Comparison of ENCODE assay signal across 24 cellular contexts in the genomic region with DNA sequence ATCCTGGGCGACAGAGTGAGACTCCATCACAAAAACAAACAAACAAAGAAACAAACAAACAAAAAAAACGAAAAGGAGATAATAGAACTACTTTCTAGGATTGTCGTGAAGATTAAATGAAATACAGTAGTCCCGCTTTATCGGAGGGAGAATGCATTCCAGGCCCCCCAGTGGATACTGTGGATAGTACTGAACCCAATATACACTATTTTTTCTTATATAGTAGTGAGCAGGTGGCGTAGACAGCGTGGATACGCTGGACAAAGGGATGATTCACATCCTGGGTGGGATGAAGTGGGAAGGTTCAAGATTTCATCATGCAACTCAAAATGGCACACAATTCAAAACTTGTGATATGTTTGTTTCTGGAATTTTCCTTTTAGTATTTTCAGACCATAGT.
"Had no signal": no experiment of that assay in that cellular context is flagged by ENCODE, and none has a peak within 500 bp of the region (broad histone marks: within the 10 kb centered on the region; RNA-seq: fewer than 3 reads in every experiment).

No MANE protein-coding gene starts in this region.

- H3K4me1 ChIP-seq: ascending aorta had no signal

- DNase-seq: activated CD4-positive, alpha-beta memory T cell treated with anti-CD3 and anti-CD28 coated beads for 36 hours; activated CD4-positive, alpha-beta T cell treated with anti-CD3 and anti-CD28 coated beads, Interleukin-2, amount 10 ng/mL, durations not matched to agents 7 days and 5 days; activated CD4-positive, CD25-positive, alpha-beta regulatory T cell; activated CD8-positive, alpha-beta memory T cell treated with anti-CD3 and anti-CD28 coated beads for 24 hours; activated effector memory CD4-positive, alpha-beta T cell treated with anti-CD3 and anti-CD28 coated beads, Interleukin-2, amount 50 U/mL, for 16 hours; activated naive CD4-positive, alpha-beta T cell treated with Interleukin-2 at 50 U/mL for 16 hours; activated naive CD8-positive, alpha-beta T cell treated with anti-CD3 and anti-CD28 coated beads, Interleukin-2, amount 50 U/mL, for 24 hours; activated T-cell treated with anti-CD3 and anti-CD28 coated beads, Interleukin-2, amount 50 U/mL, for 4 hours; amniotic stem cell; Karpas-422; NCI-H1105 treated with DMSO at 0.1 percent for 48 hours; NCI-H1436 treated with DMSO at 0.1 percent for 48 hours; NCI-H187; NCI-H2081; NCI-H510A treated with DMSO at 0.1 percent for 48 hours; NCI-H69; PC-9; SHP77 treated with DMSO at 0.1 percent for 48 hours; T-helper 1 cell had no signal

- H3K4me3 Mint-ChIP-seq: activated CD4-positive, alpha-beta memory T cell treated with anti-CD3 and anti-CD28 coated beads for 36 hours; activated CD4-positive, alpha-beta T cell treated with anti-CD3 and anti-CD28 coated beads, Interleukin-2, amount 10 ng/mL, durations not matched to agents 7 days and 5 days; activated naive CD8-positive, alpha-beta T cell treated with anti-CD3 and anti-CD28 coated beads, Interleukin-2, amount 50 U/mL, for 24 hours; activated T-cell treated with anti-CD3 and anti-CD28 coated beads, Interleukin-2, amount 50 U/mL, for 4 hours; brain; central memory CD8-positive, alpha-beta T cell had no signal

- H3K9me3 Mint-ChIP-seq: activated CD4-positive, alpha-beta T cell treated with anti-CD3 and anti-CD28 coated beads, Interleukin-2, amount 10 ng/mL, durations not matched to agents 7 days and 5 days; activated naive CD8-positive, alpha-beta T cell treated with anti-CD3 and anti-CD28 coated beads, Interleukin-2, amount 50 U/mL, for 24 hours; central memory CD8-positive, alpha-beta T cell had no signal

- H3K4me2 ChIP-seq: PC-9 had no signal

- H3K9me3 ChIP-seq: ascending aorta had no signal

- H3K27ac ChIP-seq: ascending aorta, PC-9, VCaP had no signal

- ATAC-seq: activated naive CD4-positive, alpha-beta T cell treated with anti-CD3 and anti-CD28 coated beads, Interleukin-2, amount 50 U/mL, for 72 hours; activated naive CD8-positive, alpha-beta T cell treated with anti-CD3 and anti-CD28 coated beads, Interleukin-2, amount 50 U/mL, for 24 hours; activated T-cell treated with anti-CD3 and anti-CD28 coated beads, Interleukin-2, amount 50 U/mL, for 4 hours had no signal

- H3K27ac Mint-ChIP-seq: activated CD4-positive, alpha-beta memory T cell treated with anti-CD3 and anti-CD28 coated beads for 36 hours; activated CD4-positive, alpha-beta T cell treated with anti-CD3 and anti-CD28 coated beads, Interleukin-2, amount 10 ng/mL, durations not matched to agents 7 days and 5 days; activated naive CD8-positive, alpha-beta T cell treated with anti-CD3 and anti-CD28 coated beads, Interleukin-2, amount 50 U/mL, for 24 hours; brain had no signal

- H3K4me3 ChIP-seq: ascending aorta, PC-9 had no signal

- H3K36me3 Mint-ChIP-seq: activated CD4-positive, alpha-beta memory T cell treated with anti-CD3 and anti-CD28 coated beads for 36 hours; activated naive CD4-positive, alpha-beta T cell treated with anti-CD3 and anti-CD28 coated beads, Interleukin-2, amount 50 U/mL, for 72 hours had no signal

- H3K36me3 ChIP-seq: ascending aorta had no signal

- H3K4me1 Mint-ChIP-seq: activated CD4-positive, alpha-beta T cell treated with anti-CD3 and anti-CD28 coated beads, Interleukin-2, amount 10 ng/mL, durations not matched to agents 7 days and 5 days; activated naive CD8-positive, alpha-beta T cell treated with anti-CD3 and anti-CD28 coated beads, Interleukin-2, amount 50 U/mL, for 24 hours; brain; central memory CD8-positive, alpha-beta T cell had no signal

- H3K27me3 ChIP-seq: ascending aorta had no signal
